11 cellular contexts compared by ENCODE assay signal in genomic region chr12:110114596-110114995, GRCh38.
"Had no signal": no experiment of that assay in that cellular context is flagged by ENCODE, and none has a peak within 500 bp of the region (broad histone marks: within the 10 kb centered on the region; RNA-seq: fewer than 3 reads in every experiment).

No MANE protein-coding gene starts in this region.

- H3K27ac ChIP-seq: colonic mucosa had no signal

- H3K4me3 ChIP-seq: colonic mucosa had no signal

- H3K27me3 ChIP-seq: colonic mucosa had no signal

- H3K36me3 ChIP-seq: colonic mucosa had no signal

- DNase-seq: activated B cell treated with CpG ODN at 0.5 μM for 24 hours; activated CD4-positive, alpha-beta T cell treated with anti-CD3 and anti-CD28 coated beads, Interleukin-2, amount 50 U/mL, for 1 hour; activated effector memory CD4-positive, alpha-beta T cell treated with anti-CD3 and anti-CD28 coated beads, Interleukin-2, amount 50 U/mL, for 16 hours; activated T-cell treated with anti-CD3 and anti-CD28 coated beads, Interleukin-2, amount 50 U/mL, for 24 hours; anterior cingulate cortex; colonic mucosa; effector CD8-positive, alpha-beta T cell; retina; SK-N-SH had no signal

- ATAC-seq: left lobe of liver; stimulated activated effector memory CD8-positive, alpha-beta T cell treated with anti-CD3 and anti-CD28 coated beads, Interleukin-12 subunit alpha, Interleukin-12 subunit beta, amount 100 ng/mL, for 72 hours had no signal

- H3K4me1 ChIP-seq: colonic mucosa had no signal

- H3K9me3 ChIP-seq: colonic mucosa, SK-N-SH had no signal
